Comparison of ENCODE assay signal across 8 cellular contexts in genomic region chr7:43584200-43584586, GRCh38. TPM values are rescaled to one million over a fixed set of nuclear protein-coding genes. Genes with fewer than 3 reads are reported as not detected.
DNase-seq lines count a peak whose midpoint lies in the region; ATAC-seq, FAIRE-seq and TF ChIP-seq lines count a peak whose summit lies in the region.

No MANE protein-coding gene starts in this region.

- peaks cover 58% of the 10 kb centered on the region for H3K79me2 ChIP-seq in HepG2 (ENCODE audit: insufficient read depth, low read length)

- TSS peak; percentile 48 for BruUV-seq in HepG2 (replicated peaks; lab: Mats Ljungman, UMichigan)

- POLR2A ChIA-PET in HepG2 (lab: Yijun Ruan, JAX): interaction anchor here (0.7 to 1.7 kb wide), 4 partner anchors 55 to 145 kb away, joined by 3 to 5 read pairs (median 4); partner anchors contain the start of gene COA1

- H3K4me3 ChIP-seq in HAP-1 (peak overlapping the region; percentile 69), HepG2 (replicated peaks in 1 of 3; ENCODE audit: insufficient read depth in 1 of 3, low read depth in 2 of 3, low read length in 3 of 3) (peak overlapping the region; percentile 89 to 96 (median 93)), subcutaneous abdominal adipose tissue (ENCODE audit: low read depth in 1 of 5, low read length in 5 of 5) (peak overlapping the region; percentile 83 to 97 (median 93))

- H3K4me2 ChIP-seq in HepG2 (ENCODE audit: low read depth, low read length): peak overlapping the region; percentile 97

- H3K36me3 ChIP-seq in HAP-1 (replicated peaks) (no peaks in the 10 kb centered on the region), HepG2 (replicated peaks in 1 of 2; ENCODE audit: control insufficient read depth in 1 of 2, insufficient read depth in 2 of 2, low read length in 2 of 2) (no peaks in the 10 kb centered on the region), subcutaneous abdominal adipose tissue (ENCODE audit: control insufficient read depth in 5 of 5, insufficient read depth in 5 of 5, low read length in 5 of 5) (no peaks in the 10 kb centered on the region)

- H3K4me1 ChIP-seq in HAP-1 (peaks cover 5% of the 10 kb centered on the region; the same call in 1 of the 2 replicates), HepG2 (ENCODE audit: insufficient read depth, low read length) (peaks cover 53% of the 10 kb centered on the region), subcutaneous abdominal adipose tissue (ENCODE audit: control insufficient read depth in 5 of 5, insufficient read depth in 5 of 5, low read length in 5 of 5) (peaks cover 0 to 27% (median 24%) of the 10 kb centered on the region in 5 donors)

- H3K9ac ChIP-seq in HepG2 (ENCODE audit: insufficient read depth, low read depth, low read length): peak overlapping the region; percentile 84
- peak overlapping the region; percentile 88 to 96 (median 93) for H3K9ac ChIP-seq in subcutaneous abdominal adipose tissue (ENCODE audit: low read length in 5 of 5)

- 4% methylated on average over 8 of the region's 8 CpGs for WGBS in HepG2 (ENCODE audit: low lambda C conversion rate)

- in situ Hi-C loops in HAP-1 (cut with MboI; ENCODE audit: low sequenced_read_pairs): loop anchor here (5.0 to 25.0 kb wide), 2 partner anchors 133 to 253 kb away; no protein-coding TSS in a partner anchor
- in situ Hi-C loops in HepG2 (cut with HindIII; ENCODE audit: extremely low pct_ligation_motif_present, low pct_unique_long_range_greater_than_20kb): loop anchor here (5.0 kb wide), 2 partner anchors 118 to 253 kb away; no protein-coding TSS in a partner anchor

- peak; percentile 40 for ATAC-seq in HepG2
- no peak for ATAC-seq in HG03025 (IDR thresholded peaks at IDR 0.05; ENCODE audit: low FRiP score, unreplicated experiment)

- intact Hi-C loops in HepG2 (cut with micrococcal nuclease; ENCODE audit: unreplicated experiment): loop anchor here (5.0 kb wide), 4 partner anchors 38 to 127 kb away; no protein-coding TSS in a partner anchor

- no peak for TF ChIP-seq RAD21 in HepG2 (CRISPR knock-in tag; IDR thresholded peaks at IDR 0.05)

- FAIRE-seq in HepG2 (lab: Jason Lieb, UNC): no peak

- H3K9me3 ChIP-seq in HAP-1 (no peaks in the 10 kb centered on the region), HepG2 (ENCODE audit: low read length) (no peaks in the 10 kb centered on the region), subcutaneous abdominal adipose tissue (ENCODE audit: control insufficient read depth in 5 of 5, low read length in 5 of 5) (peaks cover 0 to 3% (median 0%) of the 10 kb centered on the region in 5 donors)

- CTCF ChIA-PET in HepG2 (lab: Yijun Ruan, JAX; ENCODE audit: low intra/inter-chr PET ratio, low total read pairs): interaction anchor here (3.2 to 3.6 kb wide), 2 partner anchors 116 to 255 kb away, joined by 46 to 59 read pairs; no protein-coding TSS in a partner anchor

- no peak overlapping the region for H2AFZ ChIP-seq in HepG2 (ENCODE audit: low read length)

- H3K27me3 ChIP-seq in HAP-1 (ENCODE audit: low read depth) (peaks cover 22% of the 10 kb centered on the region), HepG2 (ENCODE audit: control insufficient read depth in 1 of 2, insufficient read depth in 2 of 2, low read length in 2 of 2) (peaks cover 0 to 5% of the 10 kb centered on the region in 2 experiments; a peak in 1 of 5 replicates), subcutaneous abdominal adipose tissue (ENCODE audit: control insufficient read depth in 5 of 5, insufficient read depth in 4 of 5, low read length in 5 of 5) (peaks cover 0 to 3% (median 0%) of the 10 kb centered on the region in 5 donors)

- TF ChIP-seq EP300 in HepG2 (IDR thresholded peaks at IDR 0.05; ENCODE audit: low read depth in 2 of 2, low read length in 2 of 2) (no peak), HepG2 (CRISPR knock-in tag; IDR thresholded peaks at IDR 0.05; ENCODE audit: borderline replicate concordance) (no peak)

- TF ChIP-seq CTCF in 22Rv1 (IDR thresholded peaks at IDR 0.05) (no peak), HepG2 (CRISPR knock-in tag; IDR thresholded peaks at IDR 0.05) (no peak)

- H4K20me1 ChIP-seq in HepG2 (ENCODE audit: insufficient read depth, low read length): peaks cover 24% of the 10 kb centered on the region

- TF ChIP-seq POLR2A in HepG2 (IDR thresholded peaks at IDR 0.05; ENCODE audit: insufficient read depth in 1 of 2, low read depth in 2 of 2, low read length in 2 of 2): peak in 1 of 2 experiments; percentile 29; a peak in 1 of 4 replicates

- peak overlapping the region; percentile 70 for H3K27ac ChIP-seq in 22Rv1
- H3K27ac ChIP-seq in HepG2 (ENCODE audit: extremely low read length, insufficient read depth, low read length): peak overlapping the region; percentile 75
- peak overlapping the region; percentile 91 for H3K27ac ChIP-seq in subcutaneous abdominal adipose tissue (ENCODE audit: low read depth, low read length)

- DNase-seq in HAP-1 (ENCODE audit: low spot score in 2 of 2) (peak in 1 of 2 experiments; percentile 23), SKM-1 (lab: John Stamatoyannopoulos, UW; ENCODE audit: unreplicated experiment) (peak; percentile 27), cerebellar cortex (ENCODE audit: low spot score) (peak; percentile 42), HepG2 (ENCODE audit: low spot score) (peak; percentile 79), NCI-H2081 (lab: John Stamatoyannopoulos, UW) (no peak)

TF ChIP-seq in HepG2, 621 proteins besides CTCF, POLR2A, EP300 and RAD21 (continues in another document):
- TF ChIP-seq, protein P1, sequence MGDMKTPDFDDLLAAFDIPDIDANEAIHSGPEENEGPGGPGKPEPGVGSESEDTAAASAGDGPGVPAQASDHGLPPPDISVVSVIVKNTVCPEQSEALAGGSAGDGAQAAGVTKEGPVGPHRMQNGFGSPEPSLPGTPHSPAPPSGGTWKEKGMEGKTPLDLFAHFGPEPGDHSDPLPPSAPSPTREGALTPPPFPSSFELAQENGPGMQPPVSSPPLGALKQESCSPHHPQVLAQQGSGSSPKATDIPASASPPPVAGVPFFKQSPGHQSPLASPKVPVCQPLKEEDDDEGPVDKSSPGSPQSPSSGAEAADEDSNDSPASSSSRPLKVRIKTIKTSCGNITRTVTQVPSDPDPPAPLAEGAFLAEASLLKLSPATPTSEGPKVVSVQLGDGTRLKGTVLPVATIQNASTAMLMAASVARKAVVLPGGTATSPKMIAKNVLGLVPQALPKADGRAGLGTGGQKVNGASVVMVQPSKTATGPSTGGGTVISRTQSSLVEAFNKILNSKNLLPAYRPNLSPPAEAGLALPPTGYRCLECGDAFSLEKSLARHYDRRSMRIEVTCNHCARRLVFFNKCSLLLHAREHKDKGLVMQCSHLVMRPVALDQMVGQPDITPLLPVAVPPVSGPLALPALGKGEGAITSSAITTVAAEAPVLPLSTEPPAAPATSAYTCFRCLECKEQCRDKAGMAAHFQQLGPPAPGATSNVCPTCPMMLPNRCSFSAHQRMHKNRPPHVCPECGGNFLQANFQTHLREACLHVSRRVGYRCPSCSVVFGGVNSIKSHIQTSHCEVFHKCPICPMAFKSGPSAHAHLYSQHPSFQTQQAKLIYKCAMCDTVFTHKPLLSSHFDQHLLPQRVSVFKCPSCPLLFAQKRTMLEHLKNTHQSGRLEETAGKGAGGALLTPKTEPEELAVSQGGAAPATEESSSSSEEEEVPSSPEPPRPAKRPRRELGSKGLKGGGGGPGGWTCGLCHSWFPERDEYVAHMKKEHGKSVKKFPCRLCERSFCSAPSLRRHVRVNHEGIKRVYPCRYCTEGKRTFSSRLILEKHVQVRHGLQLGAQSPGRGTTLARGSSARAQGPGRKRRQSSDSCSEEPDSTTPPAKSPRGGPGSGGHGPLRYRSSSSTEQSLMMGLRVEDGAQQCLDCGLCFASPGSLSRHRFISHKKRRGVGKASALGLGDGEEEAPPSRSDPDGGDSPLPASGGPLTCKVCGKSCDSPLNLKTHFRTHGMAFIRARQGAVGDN (CRISPR knock-in tag; IDR thresholded peaks at IDR 0.05): no peak
- TF ChIP-seq FOSL2 (CRISPR knock-in tag; IDR thresholded peaks at IDR 0.05): peak; percentile 53
- TF ChIP-seq SAP130 (CRISPR knock-in tag; IDR thresholded peaks at IDR 0.05; ENCODE audit: low read depth): peak; percentile 87
- 0 out of 4 replicates have a peak, but pooled peaks of 1 of the 2 experiments have one; percentile 12 for TF ChIP-seq KLF16 (CRISPR knock-in tag; IDR thresholded peaks at IDR 0.05)

RNA-seq across cellular contexts. Expression of gene STK17A, which starts 1.3 kb away (rescaled TPM):
- total RNA-seq in HepG2 (2016; rRNA removed; fragmentation: Illumina TruSeq; extraction: Trizol): 24.3 and 30.2 TPM in 2 replicates
- 5.3 and 5.9 TPM in 2 replicates for total RNA-seq in HepG2 (2016; cell fraction: cytosol; rRNA removed; fragmentation: Illumina TruSeq; extraction: Trizol; ENCODE audit: low read depth)
- 24.1 and 28.2 TPM in 2 replicates for total RNA-seq in HepG2 (2016; cell fraction: insoluble cytoplasmic fraction; rRNA removed; fragmentation: Illumina TruSeq; extraction: Trizol)
- total RNA-seq in HepG2 (2016; cell fraction: membrane; rRNA removed; fragmentation: Illumina TruSeq; extraction: Trizol): 10.8 and 11.7 TPM in 2 replicates
- total RNA-seq in HepG2 (2016; cell fraction: nucleus; rRNA removed; fragmentation: Illumina TruSeq; extraction: Trizol): 13.0 and 16.0 TPM in 2 replicates
- 16.3 and 18.6 TPM in 2 replicates for polyA plus RNA-seq in HepG2 (2011; rRNA removed)
- 8.2 and 13.1 TPM in 2 replicates for polyA plus RNA-seq in HepG2 (2011; cell fraction: cytosol; rRNA removed)
- polyA plus RNA-seq in HepG2 (2011; cell fraction: nucleus; rRNA removed): 9.5 and 12.7 TPM in 2 replicates
- polyA plus RNA-seq in HepG2 (2012): 44.1 and 47.2 TPM in 2 replicates
- polyA plus RNA-seq in HepG2 (2016; cell fraction: cytosol; fragmentation: Illumina TruSeq; extraction: Trizol; ENCODE audit: low read depth): 3.7 and 4.1 TPM in 2 replicates
- 20.8 and 22.2 TPM in 2 replicates for polyA plus RNA-seq in HepG2 (2016; cell fraction: insoluble cytoplasmic fraction; fragmentation: Illumina TruSeq; extraction: Trizol; ENCODE audit: low read depth)
- polyA plus RNA-seq in HepG2 (2016; cell fraction: membrane; fragmentation: Illumina TruSeq; extraction: Trizol; ENCODE audit: low read depth): 5.4 and 6.7 TPM in 2 replicates
- 17.1 and 19.2 TPM in 2 replicates for polyA plus RNA-seq in HepG2 (2016; cell fraction: nucleus; fragmentation: Illumina TruSeq; extraction: Trizol; ENCODE audit: insufficient read depth, low read depth)
- polyA minus RNA-seq in HepG2 (2011; rRNA and poly(A)+ RNA removed; ENCODE audit: low replicate concordance): 6.8 and 7.3 TPM in 2 replicates
- polyA minus RNA-seq in HepG2 (2011; cell fraction: cytosol; rRNA and poly(A)+ RNA removed): 15.5 and 20.7 TPM in 2 replicates
- 32.6 and 33.4 TPM in 2 replicates for polyA minus RNA-seq in HepG2 (2011; cell fraction: nucleus; rRNA and poly(A)+ RNA removed)

Comparison
In these comparisons a context has a peak if more than half of its experiments do, and no peak if none do; other contexts are left out.
1. DNase-seq: peak in SKM-1 (single experiment), cerebellar cortex (single experiment) and HepG2 (single experiment); none in NCI-H2081 (0 of 2).
2. Peak in every context shown above with its lines, with median percentiles within 50 percentile points of each other: H3K27ac ChIP-seq and H3K4me3 ChIP-seq.